In the genomic region with DNA sequence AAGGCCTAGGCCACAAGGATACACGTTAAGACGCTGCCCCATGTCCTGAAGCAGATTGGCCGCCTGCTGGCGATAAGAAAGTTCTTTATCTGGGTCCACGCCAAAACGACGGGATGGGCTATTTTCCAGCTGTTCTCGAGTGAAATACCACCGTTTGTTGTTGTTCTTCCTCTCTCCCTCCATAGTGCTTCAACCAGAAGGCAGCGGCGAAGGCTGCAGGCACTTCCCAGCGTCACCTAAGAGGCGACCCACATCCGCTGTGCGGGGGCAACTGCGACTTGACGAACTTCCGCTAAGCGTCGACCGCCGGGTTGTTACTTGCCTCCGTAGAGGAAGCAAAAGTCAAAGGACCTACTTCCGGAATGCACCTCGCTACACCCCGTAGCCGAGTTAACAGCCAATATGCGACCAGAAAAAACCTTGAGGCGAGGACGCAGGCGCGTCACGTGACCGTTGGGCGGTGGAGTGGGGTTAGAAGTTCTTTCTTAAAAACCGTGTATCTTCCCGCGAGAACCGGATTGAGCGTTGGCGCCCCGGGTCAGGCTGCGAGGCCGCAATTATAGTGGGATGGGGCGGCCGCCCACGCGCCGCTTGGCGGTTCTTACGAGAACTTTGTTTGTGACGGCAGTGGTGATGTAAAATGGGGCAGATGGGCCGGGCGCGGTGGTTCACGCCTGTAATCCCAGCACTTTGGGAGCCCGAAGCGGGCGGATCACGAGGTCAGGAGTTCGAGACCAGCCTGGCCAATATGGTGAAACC, we compare ENCODE assay signal across 8 cellular contexts. TPM values are rescaled to one million over a fixed set of nuclear protein-coding genes. Genes with fewer than 3 reads are reported as not detected.
DNase-seq lines count a peak whose midpoint lies in the region; ATAC-seq and TF ChIP-seq lines count a peak whose summit lies in the region.

Gene CCNT1, minus strand, starts transcription at position 215 of the 759 bp plus-strand sequence. Its CDS starts 32 bp downstream, at position 183.

- peak within 1 kb of the TSS; percentile 87 for H3K4me3 Mint-ChIP-seq in activated B cell treated with CpG ODN at 0.5 μM for 24 hours

- DNase-seq in AG09319 (ENCODE audit: extremely low read depth, low read depth) = peak; percentile 100
- DNase-seq in NCI-H345 (lab: John Stamatoyannopoulos, UW) = peak; percentile 90
- peak; percentile 92 for DNase-seq in activated B cell treated with CpG ODN at 0.5 μM for 24 hours
- peak; percentile 77 to 99 (median 96) for DNase-seq in caudate nucleus (lab: John Stamatoyannopoulos, UW)
- peak; percentile 99 for DNase-seq in iPS-NIHi7 (ENCODE audit: extremely low spot score)
- DNase-seq in smooth muscle cell of the brain vasculature (ENCODE audit: low read depth, low spot score) = peak; percentile 100

- H3K27ac ChIP-seq in caudate nucleus (ENCODE audit: low read depth, low read length) = peak within 1 kb of the TSS; percentile 96

- CTCF ChIA-PET in activated B cell treated with CpG ODN at 0.5 μM for 24 hours (lab: Charles Lee) = no interaction called here

- POLR2A ChIA-PET in activated B cell treated with CpG ODN at 0.5 μM for 24 hours (lab: Charles Lee) = interaction anchor here (1.0 to 3.9 kb wide), 2 partner anchors 35 to 135 kb away, joined by 5 to 19 read pairs; partner anchors contain the start of genes DDX23 and KANSL2

- H3K36me3 Mint-ChIP-seq in activated B cell treated with CpG ODN at 0.5 μM for 24 hours (ENCODE audit: low read depth) = peaks cover 39% of the 10 kb centered on the region

- H3K27me3 Mint-ChIP-seq in activated B cell treated with CpG ODN at 0.5 μM for 24 hours = peaks cover 2% of the 10 kb centered on the region

- peaks cover 11% of the 10 kb centered on the region for H3K9me3 Mint-ChIP-seq in activated B cell treated with CpG ODN at 0.5 μM for 24 hours

- H3K27ac Mint-ChIP-seq in activated B cell treated with CpG ODN at 0.5 μM for 24 hours = peak within 1 kb of the TSS; percentile 97

- peaks cover 39% of the 10 kb centered on the region for H3K4me1 Mint-ChIP-seq in activated B cell treated with CpG ODN at 0.5 μM for 24 hours

- ATAC-seq in GM19023 (IDR thresholded peaks at IDR 0.05; ENCODE audit: unreplicated experiment) (peak; percentile 97), HG03280 (IDR thresholded peaks at IDR 0.05; ENCODE audit: unreplicated experiment) (peak; percentile 98), activated B cell treated with CpG ODN at 0.5 μM for 24 hours (ENCODE audit: low read depth) (peak; percentile 91)

- TF ChIP-seq CTCF in AG09319 (IDR thresholded peaks at IDR 0.05; ENCODE audit: low read depth, low read length) = peak; percentile 12
- TF ChIP-seq CTCF in activated B cell treated with CpG ODN at 0.5 μM for 24 hours (IDR thresholded peaks at IDR 0.05) = no peak

- intact Hi-C loops in activated B cell treated with CpG ODN at 0.5 μM for 24 hours (cut with micrococcal nuclease) = loop anchor here (1.0 to 10.0 kb wide), 7 partner anchors 34 to 904 kb away; partner anchors contain the start of genes ARF3, ASB8, KANSL2 and SENP1

RNA-seq across cellular contexts. Expression of gene CCNT1, which starts in this region (rescaled TPM):
- 48.9 and 49.6 TPM in 2 replicates for total RNA-seq in activated B cell treated with CpG ODN at 0.5 μM for 24 hours

Comparison
In these comparisons a context has a peak if more than half of its experiments do, and no peak if none do; other contexts are left out.
1. Peak in every context shown above with its lines: DNase-seq, ATAC-seq and H3K27ac ChIP-seq.